In genomic region chr3:52694528-52695189, GRCh38 we compare ENCODE assay signal across 20 cellular contexts. TPM values are rescaled to one million over a fixed set of nuclear protein-coding genes. Genes with fewer than 3 reads are reported as not detected.
DNase-seq lines count a peak whose midpoint lies in the region; TF ChIP-seq lines count a peak whose summit lies in the region.
"Had no signal": no experiment of that assay in that cellular context is flagged by ENCODE, and none has a peak within 500 bp of the region (broad histone marks: within the 10 kb centered on the region; RNA-seq: fewer than 3 reads in every experiment).

No MANE protein-coding gene starts in this region.

- peaks cover 35% of the 10 kb centered on the region for H3K36me3 Mint-ChIP-seq in HFFc6 (ENCODE audit: low read depth)
- H3K36me3 Mint-ChIP-seq in activated naive CD8-positive, alpha-beta T cell treated with anti-CD3 and anti-CD28 coated beads for 36 hours = peaks cover 52% of the 10 kb centered on the region
- H3K36me3 Mint-ChIP-seq in mesothelial cell of epicardium = peaks cover 44% of the 10 kb centered on the region

- H3K4me1 ChIP-seq in transverse colon = no peaks in the 10 kb centered on the region
- H3K4me1 ChIP-seq: heart left ventricle, left ventricle myocardium inferior had no signal

- TF ChIP-seq CTCF in HFFc6 (IDR thresholded peaks at IDR 0.05) (no peak), mesothelial cell of epicardium (IDR thresholded peaks at IDR 0.05; ENCODE audit: unreplicated experiment) (no peak), transverse colon (IDR thresholded peaks at IDR 0.05) (no peak)

- in situ Hi-C loops in transverse colon (cut with MboI; ENCODE audit: low pct_ligation_motif_present in 1 of 4, low pct_unique_long_range_greater_than_20kb in 1 of 4, low sequenced_read_pairs in 3 of 4) = no loop called here

- no peak for TF ChIP-seq POLR2A in transverse colon (IDR thresholded peaks at IDR 0.05)

- H3K9me3 Mint-ChIP-seq in HFFc6 (no peaks in the 10 kb centered on the region), mesothelial cell of epicardium (no peaks in the 10 kb centered on the region)
- no peaks in the 10 kb centered on the region for H3K9me3 Mint-ChIP-seq in activated naive CD8-positive, alpha-beta T cell treated with anti-CD3 and anti-CD28 coated beads for 36 hours
- H3K9me3 Mint-ChIP-seq: activated T-helper 2 cell treated with anti-CD3 and anti-CD28 coated beads, Interferon-gamma antibody, Interleukin-2, Interleukin-4, amounts not matched to agents 10 μg/mL and 5 μg/mL and 100 μg/mL, durations not matched to agents 14 hours and 24 hours and 36 hours; endodermal cell had no signal

- TF ChIP-seq EP300 in transverse colon (IDR thresholded peaks at IDR 0.05; ENCODE audit: low read depth) = no peak

- no peaks in the 10 kb centered on the region for H3K27me3 ChIP-seq in transverse colon
- H3K27me3 ChIP-seq: heart left ventricle had no signal

- WGBS in transverse colon (ENCODE audit: low coverage in 1 of 2), 2 donors = 80 to 83% methylated on average over 4 to 7 of the region's 7 CpGs

- H3K27ac ChIP-seq in transverse colon = no peak overlapping the region
- H3K27ac ChIP-seq in caudate nucleus (ENCODE audit: low read depth, low read length) = no peak overlapping the region
- H3K27ac ChIP-seq: C4-2B, heart left ventricle, left ventricle myocardium inferior had no signal

- peaks cover 0 to 76% (median 35%) of the 10 kb centered on the region in 4 donors for H3K36me3 ChIP-seq in transverse colon

- H3K4me3 Mint-ChIP-seq in HFFc6 (no peak overlapping the region), mesothelial cell of epicardium (no peak overlapping the region)
- H3K4me3 Mint-ChIP-seq in activated naive CD8-positive, alpha-beta T cell treated with anti-CD3 and anti-CD28 coated beads for 36 hours = no peak overlapping the region
- H3K4me3 Mint-ChIP-seq: endodermal cell had no signal

- intact Hi-C loops in transverse colon (cut with DNase I; ENCODE audit: low total_unique reads) = no loop called here

- peak overlapping the region; percentile 37; the same call in 1 of the 2 replicates for H3K27ac Mint-ChIP-seq in HFFc6
- H3K27ac Mint-ChIP-seq in activated naive CD8-positive, alpha-beta T cell treated with anti-CD3 and anti-CD28 coated beads for 36 hours = peak overlapping the region; percentile 48
- peak overlapping the region; percentile 43 for H3K27ac Mint-ChIP-seq in mesothelial cell of epicardium
- H3K27ac Mint-ChIP-seq: endodermal cell had no signal

- H3K27me3 Mint-ChIP-seq in HFFc6 (ENCODE audit: insufficient read depth) (no peaks in the 10 kb centered on the region; the same call in 1 of the 2 replicates), mesothelial cell of epicardium (ENCODE audit: low read depth) (no peaks in the 10 kb centered on the region)
- no peaks in the 10 kb centered on the region for H3K27me3 Mint-ChIP-seq in activated naive CD8-positive, alpha-beta T cell treated with anti-CD3 and anti-CD28 coated beads for 36 hours

- no peaks in the 10 kb centered on the region for H3K9me3 ChIP-seq in transverse colon
- H3K9me3 ChIP-seq: heart left ventricle, left ventricle myocardium inferior had no signal

- peaks cover 32% of the 10 kb centered on the region for H3K4me1 Mint-ChIP-seq in HFFc6 (ENCODE audit: low read depth)
- peaks cover 42% of the 10 kb centered on the region for H3K4me1 Mint-ChIP-seq in activated naive CD8-positive, alpha-beta T cell treated with anti-CD3 and anti-CD28 coated beads for 36 hours
- no peaks in the 10 kb centered on the region for H3K4me1 Mint-ChIP-seq in mesothelial cell of epicardium
- H3K4me1 Mint-ChIP-seq: endodermal cell had no signal

- no peak overlapping the region for H3K4me3 ChIP-seq in transverse colon
- H3K4me3 ChIP-seq: heart left ventricle, left ventricle myocardium inferior had no signal

- DNase-seq in activated CD8-positive, alpha-beta memory T cell treated with anti-CD3 and anti-CD28 coated beads for 24 hours = peak; percentile 43
- no peak for DNase-seq in activated CD8-positive, alpha-beta memory T cell treated with anti-CD3 and anti-CD28 coated beads, Interleukin-2, amount 50 U/mL, for 4 hours
- DNase-seq in HFFc6 (no peak), mesothelial cell of epicardium (ENCODE audit: low spot score in 2 of 2, unreplicated experiment in 2 of 2) (no peak), transverse colon (no peak), caudate nucleus (lab: John Stamatoyannopoulos, UW) (no peak), NCI-H1105 treated with DMSO at 0.1 percent for 48 hours (lab: John Stamatoyannopoulos, UW) (no peak)
- DNase-seq in activated naive CD8-positive, alpha-beta T cell treated with anti-CD3 and anti-CD28 coated beads for 36 hours = no peak
- DNase-seq: endodermal cell; GDM1; heart left ventricle; Kasumi-1; left ventricle myocardium inferior; NCI-H1105; NCI-H524 treated with DMSO at 0.1 percent for 48 hours; retina; stimulated activated CD4-positive, alpha-beta T cell treated with anti-CD3 and anti-CD28 coated beads, Interleukin-12 subunit alpha, Interleukin-12 subunit beta, amount 100 ng/mL, for 4 hours; stimulated activated CD8-positive, alpha-beta memory T cell treated with anti-CD3 and anti-CD28 coated beads, Interleukin-4, amount 100 ng/mL, for 48 hours had no signal

RNA-seq across cellular contexts. Expression of gene GNL3, which starts 8.8 kb away (rescaled TPM):
- 10 to 100 TPM; 77.1 to 87.9 (median 80.9) TPM for total RNA-seq in HFFc6 (2021; fragmentation: NEBNext Ultra II Directional; extraction: Animal tissue kit (Norgen Biotek cat#: 25700))
- 100 to 1,000 TPM; 245 to 246 TPM for total RNA-seq in activated naive CD8-positive, alpha-beta T cell treated with anti-CD3 and anti-CD28 coated beads for 36 hours
- 105 to 120 TPM (median 116 TPM) in 3 replicates for total RNA-seq in mesothelial cell of epicardium
- total RNA-seq in transverse colon = 10 to 100 TPM; 19.1 to 54.5 (median 37.4) TPM

RNA-seq across cellular contexts. Expression of gene PBRM1, which starts 8.9 kb away (rescaled TPM):
- total RNA-seq in HFFc6 (2021; fragmentation: NEBNext Ultra II Directional; extraction: Animal tissue kit (Norgen Biotek cat#: 25700)) = 10 to 100 TPM; 44.1 to 64.2 (median 56.0) TPM
- total RNA-seq in activated naive CD8-positive, alpha-beta T cell treated with anti-CD3 and anti-CD28 coated beads for 36 hours = 10 to 100 TPM; 61.5 to 62.1 TPM
- total RNA-seq in mesothelial cell of epicardium = 90.1 to 92.4 TPM (median 91.2 TPM) in 3 replicates
- total RNA-seq in transverse colon = 100 to 1,000 TPM in 2 of 4 donors, 10 to 100 TPM in 2; 60.3 to 335 (median 134) TPM

RNA-seq across cellular contexts. Expression of gene GLT8D1, which starts 10.9 kb away (rescaled TPM):
- 10 to 100 TPM; 72.6 to 90.9 (median 88.5) TPM for total RNA-seq in HFFc6 (2021; fragmentation: NEBNext Ultra II Directional; extraction: Animal tissue kit (Norgen Biotek cat#: 25700))
- 10 to 100 TPM; 29.5 to 30.3 TPM for total RNA-seq in activated naive CD8-positive, alpha-beta T cell treated with anti-CD3 and anti-CD28 coated beads for 36 hours
- 73.0 to 79.2 TPM (median 76.2 TPM) in 3 replicates for total RNA-seq in mesothelial cell of epicardium
- 10 to 100 TPM in 3 of 4 donors, not detected in 1; 34.3 to 52.6 (median 37.2) TPM for total RNA-seq in transverse colon

RNA-seq across cellular contexts. Expression of gene SPCS1, which starts 11.2 kb away (rescaled TPM):
- total RNA-seq in HFFc6 (2021; fragmentation: NEBNext Ultra II Directional; extraction: Animal tissue kit (Norgen Biotek cat#: 25700)) = 100 to 1,000 TPM; 179 to 209 (median 193) TPM
- total RNA-seq in activated naive CD8-positive, alpha-beta T cell treated with anti-CD3 and anti-CD28 coated beads for 36 hours = 100 to 1,000 TPM; 129 to 137 TPM
- total RNA-seq in mesothelial cell of epicardium (81.9 to 82.7 TPM (median 82.5 TPM) in 3 replicates), transverse colon (100 to 1,000 TPM in 2 of 4 donors, 10 to 100 TPM in 2; 24.3 to 120 (median 70.5) TPM)
